ENCODE assay signal across 14 cellular contexts in genomic region chr13:60583196-60583908, GRCh38.
DNase-seq lines count a peak whose midpoint lies in the region; ATAC-seq and TF ChIP-seq lines count a peak whose summit lies in the region.
"Had no signal": no experiment of that assay in that cellular context is flagged by ENCODE, and none has a peak within 500 bp of the region (broad histone marks: within the 10 kb centered on the region; RNA-seq: fewer than 3 reads in every experiment).

No MANE protein-coding gene starts in this region.

- H3K27me3 Mint-ChIP-seq in glutamatergic neuron (ENCODE audit: unreplicated experiment), result peaks cover 2% of the 10 kb centered on the region
- H3K27me3 Mint-ChIP-seq in stimulated activated memory B cell treated with anti-CD40 and anti-IgM and Interleukin-4, amounts not matched to agents 10 μg/mL and 1 μg/mL and 100 μg/mL, for 72 hours, result no peaks in the 10 kb centered on the region
- H3K27me3 Mint-ChIP-seq: naive B cell had no signal

- no peak for TF ChIP-seq POLR2A in tibial nerve (IDR thresholded peaks at IDR 0.05)

- H3K9me3 ChIP-seq in tibial nerve, result peaks cover 0 to 15% (median 0%) of the 10 kb centered on the region in 4 donors

- no peak for TF ChIP-seq CTCF in glutamatergic neuron (IDR thresholded peaks at IDR 0.05; ENCODE audit: partially characterized antibody, unreplicated experiment)
- no peak for TF ChIP-seq CTCF in tibial nerve (IDR thresholded peaks at IDR 0.05)

- peak overlapping the region in 3 of 4 donors; percentile 35 to 80 (median 72) for H3K27ac ChIP-seq in tibial nerve
- H3K27ac ChIP-seq: VCaP had no signal

- no peaks in the 10 kb centered on the region for H3K27me3 ChIP-seq in tibial nerve

- H3K27ac Mint-ChIP-seq in glutamatergic neuron (ENCODE audit: unreplicated experiment), result peak overlapping the region; percentile 83
- no peak overlapping the region for H3K27ac Mint-ChIP-seq in stimulated activated memory B cell treated with anti-CD40 and anti-IgM and Interleukin-4, amounts not matched to agents 10 μg/mL and 1 μg/mL and 100 μg/mL, for 72 hours
- H3K27ac Mint-ChIP-seq in activated naive CD4-positive, alpha-beta T cell treated with anti-CD3 and anti-CD28 coated beads, Interleukin-2, amount 50 U/mL, for 72 hours, result no peak overlapping the region
- H3K27ac Mint-ChIP-seq: activated T-helper 2 cell treated with anti-CD3 and anti-CD28 coated beads, Interferon-gamma antibody, Interleukin-2, Interleukin-4, amounts not matched to agents 10 μg/mL and 5 μg/mL and 100 μg/mL, durations not matched to agents 14 hours and 24 hours and 36 hours; naive B cell had no signal

- H3K4me1 ChIP-seq in tibial nerve, result peaks cover 0 to 14% (median 0%) of the 10 kb centered on the region in 4 donors

- peak in 1 of 2 donors; percentile 65 for TF ChIP-seq EP300 in tibial nerve (IDR thresholded peaks at IDR 0.05)

- no peaks in the 10 kb centered on the region for H3K9me3 Mint-ChIP-seq in glutamatergic neuron (ENCODE audit: unreplicated experiment)
- peaks cover 3% of the 10 kb centered on the region for H3K9me3 Mint-ChIP-seq in stimulated activated memory B cell treated with anti-CD40 and anti-IgM and Interleukin-4, amounts not matched to agents 10 μg/mL and 1 μg/mL and 100 μg/mL, for 72 hours
- H3K9me3 Mint-ChIP-seq in activated naive CD4-positive, alpha-beta T cell treated with anti-CD3 and anti-CD28 coated beads, Interleukin-2, amount 50 U/mL, for 72 hours, result peaks cover 8 to 10% of the 10 kb centered on the region in 2 donors

- H3K4me1 Mint-ChIP-seq in glutamatergic neuron (ENCODE audit: low read depth, unreplicated experiment), result peaks cover 14% of the 10 kb centered on the region
- H3K4me1 Mint-ChIP-seq in stimulated activated memory B cell treated with anti-CD40 and anti-IgM and Interleukin-4, amounts not matched to agents 10 μg/mL and 1 μg/mL and 100 μg/mL, for 72 hours, result peaks cover 8% of the 10 kb centered on the region
- H3K4me1 Mint-ChIP-seq: naive B cell had no signal

- ATAC-seq in stimulated activated memory B cell treated with anti-CD40 and anti-IgM and Interleukin-4, amounts not matched to agents 10 μg/mL and 1 μg/mL and 100 μg/mL, for 72 hours, result no peak
- ATAC-seq in GM18519 (IDR thresholded peaks at IDR 0.05; ENCODE audit: low FRiP score, unreplicated experiment), result no peak
- ATAC-seq in activated naive CD4-positive, alpha-beta T cell treated with anti-CD3 and anti-CD28 coated beads, Interleukin-2, amount 50 U/mL, for 72 hours, result no peak
- ATAC-seq: HCT116; Panc1; stimulated activated naive CD8-positive, alpha-beta T cell treated with anti-CD3 and anti-CD28 coated beads, Interleukin-15, Interleukin-2, amounts not matched to agents 100 U/mL and 50 U/mL, for 24 hours had no signal

- DNase-seq in HCEC 1CT, result peak; percentile 67
- peak; percentile 10 for DNase-seq in RPMI8226
- DNase-seq in glutamatergic neuron, result no peak
- peak; percentile 22 to 74 for DNase-seq in tibial nerve (ENCODE audit: low spot score in 2 of 2)
- DNase-seq in activated naive CD4-positive, alpha-beta T cell treated with anti-CD3 and anti-CD28 coated beads, Interleukin-2, amount 50 U/mL, for 72 hours (ENCODE audit: low spot score in 2 of 2), result no peak
- DNase-seq: naive B cell; NCI-H1436 treated with DMSO at 0.1 percent for 48 hours; stimulated activated naive CD8-positive, alpha-beta T cell treated with anti-CD3 and anti-CD28 coated beads, Interleukin-15, Interleukin-2, amounts not matched to agents 100 U/mL and 50 U/mL, for 24 hours had no signal

- peak overlapping the region in 1 of 4 donors; percentile 13 for H3K4me3 ChIP-seq in tibial nerve

- peaks cover 5% of the 10 kb centered on the region for H3K36me3 Mint-ChIP-seq in glutamatergic neuron (ENCODE audit: unreplicated experiment)
- H3K36me3 Mint-ChIP-seq in stimulated activated memory B cell treated with anti-CD40 and anti-IgM and Interleukin-4, amounts not matched to agents 10 μg/mL and 1 μg/mL and 100 μg/mL, for 72 hours, result peaks cover 5% of the 10 kb centered on the region
- H3K36me3 Mint-ChIP-seq in activated naive CD4-positive, alpha-beta T cell treated with anti-CD3 and anti-CD28 coated beads, Interleukin-2, amount 50 U/mL, for 72 hours, result no peaks in the 10 kb centered on the region

- WGBS in tibial nerve, 2 donors, result 45 to 50% methylated on average over 9 of the region's 9 CpGs

- H3K4me3 Mint-ChIP-seq in glutamatergic neuron (ENCODE audit: unreplicated experiment), result no peak overlapping the region
- no peak overlapping the region for H3K4me3 Mint-ChIP-seq in stimulated activated memory B cell treated with anti-CD40 and anti-IgM and Interleukin-4, amounts not matched to agents 10 μg/mL and 1 μg/mL and 100 μg/mL, for 72 hours
- H3K4me3 Mint-ChIP-seq: naive B cell had no signal

- no peaks in the 10 kb centered on the region for H3K36me3 ChIP-seq in tibial nerve

Comparison
In these comparisons a context has a peak if more than half of its experiments do, and no peak if none do; other contexts are left out.
1. DNase-seq: peak in HCEC 1CT (single experiment), RPMI8226 (single experiment) and tibial nerve (2 of 2); none in glutamatergic neuron (single experiment) and activated naive CD4-positive, alpha-beta T cell treated with anti-CD3 and anti-CD28 coated beads, Interleukin-2, amount 50 U/mL, for 72 hours (0 of 2).